8 cellular contexts compared by ENCODE assay signal in genomic region chr15:40471105-40471777, GRCh38. TPM values are rescaled to one million over a fixed set of nuclear protein-coding genes. Genes with fewer than 3 reads are reported as not detected.
A peak's percentile ranks its signal among the peaks of the same experiment; 100 is the strongest.
DNase-seq lines count a peak whose midpoint lies in the region; ATAC-seq, FAIRE-seq and TF ChIP-seq lines count a peak whose summit lies in the region.

No MANE protein-coding gene starts in this region.

- H3K9me3 ChIP-seq in right lobe of liver (no peaks in the 10 kb centered on the region), thoracic aorta (no peaks in the 10 kb centered on the region)

- no peaks in the 10 kb centered on the region for H3K36me3 ChIP-seq in bronchial epithelial cell (ENCODE audit: control insufficient read depth, insufficient read depth, low read length)
- H3K36me3 ChIP-seq in right lobe of liver = peaks cover 0 to 2% (median 0%) of the 10 kb centered on the region in 4 donors
- H3K36me3 ChIP-seq in thoracic aorta = peaks cover 10% of the 10 kb centered on the region

- intact Hi-C loops in right lobe of liver (cut with DNase I) = no loop called here

- ATAC-seq in right lobe of liver (peak; percentile 19 to 43 (median 39)), thoracic aorta (ENCODE audit: insufficient number of reproducible peaks, low FRiP score, low read depth) (no peak)

- H3K27me3 ChIP-seq in bronchial epithelial cell (ENCODE audit: control insufficient read depth, insufficient read depth, low read length) (no peaks in the 10 kb centered on the region), right lobe of liver (no peaks in the 10 kb centered on the region), thoracic aorta (replicated peaks; ENCODE audit: insufficient read depth) (no peaks in the 10 kb centered on the region)

- H3K4me1 ChIP-seq in right lobe of liver (peaks cover 0 to 5% (median 0%) of the 10 kb centered on the region in 4 donors), thoracic aorta (ENCODE audit: control insufficient read depth in 1 of 2, low read depth in 2 of 2) (peaks cover 5 to 23% of the 10 kb centered on the region in 2 donors)

- peak overlapping the region; percentile 79 for H3K4me3 ChIP-seq in GM12864 (ENCODE audit: low read depth, low read length)
- peak overlapping the region; percentile 71 for H3K4me3 ChIP-seq in HFF-Myc (replicated peaks; ENCODE audit: low read depth, low read length)
- H3K4me3 ChIP-seq in bronchial epithelial cell (ENCODE audit: low read depth, low read length) = peak overlapping the region; percentile 57
- H3K4me3 ChIP-seq in right lobe of liver = peak overlapping the region; percentile 79 to 87 (median 80)
- H3K4me3 ChIP-seq in thoracic aorta = peak overlapping the region; percentile 99

- TF ChIP-seq CTCF in GM12864 (IDR thresholded peaks at IDR 0.05; ENCODE audit: low read depth, low read length, missing control alignments) (no peak), HFF-Myc (IDR thresholded peaks at IDR 0.05; ENCODE audit: low read depth, low read length, missing control alignments) (no peak), bronchial epithelial cell (IDR thresholded peaks at IDR 0.05; ENCODE audit: insufficient read depth, low read length, severe bottlenecking) (peak; percentile 0), right lobe of liver (IDR thresholded peaks at IDR 0.05) (no peak), thoracic aorta (IDR thresholded peaks at IDR 0.05) (no peak)

- FAIRE-seq in bronchial epithelial cell (lab: Jason Lieb, UNC) = no peak

- DNase-seq in GM12864 (ENCODE audit: low read depth) = no peak
- DNase-seq in HFF-Myc (ENCODE audit: extremely low read depth, low read depth) = no peak
- peak; percentile 13 for DNase-seq in RPMI7951 (ENCODE audit: low read depth)
- DNase-seq in bronchial epithelial cell (ENCODE audit: low read depth) = no peak
- no peak for DNase-seq in right lobe of liver
- no peak for DNase-seq in thoracic aorta (ENCODE audit: low spot score)
- DNase-seq in NCI-H345 (lab: John Stamatoyannopoulos, UW) = no peak
- no peak for DNase-seq in NAMALWA (ENCODE audit: low spot score)

- no CpG with 5 or more reads among the region's 58 CpGs for WGBS in right lobe of liver (ENCODE audit: insufficient coverage, low coverage, low lambda C conversion rate, missing lambda C conversion rate)

- TF ChIP-seq POLR2A in right lobe of liver (IDR thresholded peaks at IDR 0.05) = no peak

- H3K27ac ChIP-seq in right lobe of liver (peak overlapping the region; percentile 67 to 81 (median 70)), thoracic aorta (peak overlapping the region; percentile 66 to 79)

RNA-seq across cellular contexts. Expression of gene CHST14, which starts 0.5 kb away (rescaled TPM):
- total RNA-seq in RPMI7951 (2014; rRNA removed; shearing (Covaris generic)) = 27.1 and 29.3 TPM in 2 replicates
- total RNA-seq in bronchial epithelial cell (1.0 and 1.1 TPM in 2 replicates), right lobe of liver (1 to 10 TPM; 2.9 to 5.7 (median 4.8) TPM), thoracic aorta (10 to 100 TPM; 16.4 to 21.0 TPM)

RNA-seq across cellular contexts. Expression of gene BAHD1, which starts 30.5 kb away (rescaled TPM):
- 7.6 and 11.5 TPM in 2 replicates for total RNA-seq in RPMI7951 (2014; rRNA removed; shearing (Covaris generic))
- total RNA-seq in bronchial epithelial cell (4.2 and 6.3 TPM in 2 replicates), right lobe of liver (10 to 100 TPM in 1 of 6 experiments, 1 to 10 TPM in 5; 6.5 to 10.5 (median 9.0) TPM), thoracic aorta (10 to 100 TPM; 10.7 to 14.0 TPM)
